ENCODE assay signal across 14 cellular contexts in genomic region chr9:133563286-133564213, GRCh38. TPM values are rescaled to one million over a fixed set of nuclear protein-coding genes. Genes with fewer than 3 reads are reported as not detected.
DNase-seq lines count a peak whose midpoint lies in the region; TF ChIP-seq lines count a peak whose summit lies in the region.
"Had no signal": no experiment of that assay in that cellular context is flagged by ENCODE, and none has a peak within 500 bp of the region (broad histone marks: within the 10 kb centered on the region; RNA-seq: fewer than 3 reads in every experiment).

No MANE protein-coding gene starts in this region.

- peaks cover 5% of the 10 kb centered on the region for H3F3A ChIP-seq in neural progenitor cell (ENCODE audit: low read depth)

- H3K27ac Mint-ChIP-seq in neural progenitor cell: peak overlapping the region; percentile 74
- H3K27ac Mint-ChIP-seq: activated T-cell treated with anti-CD3 and anti-CD28 coated beads, Interleukin-2, amount 50 U/mL, for 24 hours had no signal

- H3K79me2 ChIP-seq in neural progenitor cell (ENCODE audit: low read depth): no peaks in the 10 kb centered on the region

- H3K9me3 ChIP-seq in BLaER1: no peaks in the 10 kb centered on the region
- H3K9me3 ChIP-seq in neural progenitor cell (ENCODE audit: low read depth): no peaks in the 10 kb centered on the region

- H3K4me2 ChIP-seq in BLaER1 (peak overlapping the region; percentile 76), neural progenitor cell (no peak overlapping the region)

- H3K36me3 ChIP-seq in BLaER1 (no peaks in the 10 kb centered on the region), neural progenitor cell (no peaks in the 10 kb centered on the region)

- no peaks in the 10 kb centered on the region for H3K27me3 Mint-ChIP-seq in neural progenitor cell (ENCODE audit: insufficient read depth, low read depth)

- H3K9ac ChIP-seq in BLaER1 (no peak overlapping the region), neural progenitor cell (no peak overlapping the region)

- H3K27me3 ChIP-seq in BLaER1 (peaks cover 6% of the 10 kb centered on the region; the same call in 1 of the 2 replicates), neural progenitor cell (no peaks in the 10 kb centered on the region)

- TF ChIP-seq CTCF in fibroblast of pulmonary artery (IDR thresholded peaks at IDR 0.05; ENCODE audit: low read length, missing control alignments) (no peak), neural progenitor cell (IDR thresholded peaks at IDR 0.05) (no peak)

- no peak overlapping the region for H3K4me3 Mint-ChIP-seq in neural progenitor cell
- H3K4me3 Mint-ChIP-seq: activated T-cell treated with anti-CD3 and anti-CD28 coated beads, Interleukin-2, amount 50 U/mL, for 24 hours; neural crest cell had no signal

- H3K27ac ChIP-seq in BLaER1 (peak overlapping the region; percentile 46; the same call in 1 of the 2 replicates), neural progenitor cell (no peak overlapping the region)

- H3K9me3 Mint-ChIP-seq in neural progenitor cell: peaks cover 4% of the 10 kb centered on the region
- H3K9me3 Mint-ChIP-seq: activated T-cell treated with anti-CD3 and anti-CD28 coated beads, Interleukin-2, amount 50 U/mL, for 24 hours; neural crest cell had no signal

- H3K4me1 Mint-ChIP-seq in neural progenitor cell: peaks cover 43% of the 10 kb centered on the region

- peak; percentile 44 for DNase-seq in NAMALWA (ENCODE audit: low spot score)
- peak; percentile 44 for DNase-seq in fibroblast of pulmonary artery (ENCODE audit: low read depth)
- DNase-seq in neural progenitor cell (ENCODE audit: low spot score): no peak
- no peak for DNase-seq in KG1 (lab: John Stamatoyannopoulos, UW)
- DNase-seq in activated effector memory CD4-positive, alpha-beta T cell treated with anti-CD3 and anti-CD28 coated beads, Interleukin-2, amount 50 U/mL, for 16 hours: no peak
- no peak for DNase-seq in Kasumi-1 (lab: John Stamatoyannopoulos, UW)
- no peak for DNase-seq in MV-4-11 (lab: John Stamatoyannopoulos, UW)
- DNase-seq: activated T-cell treated with anti-CD3 and anti-CD28 coated beads, Interleukin-2, amount 50 U/mL, for 24 hours; central memory CD4-positive, alpha-beta T cell; NCI-H2107; stimulated activated CD4-positive, alpha-beta T cell treated with anti-CD3 and anti-CD28 coated beads, Interleukin-4, amount 100 ng/mL, for 4 hours had no signal

- H3K4me1 ChIP-seq in BLaER1: peaks cover 80% of the 10 kb centered on the region
- peaks cover 4% of the 10 kb centered on the region for H3K4me1 ChIP-seq in neural progenitor cell

- H4K20me1 ChIP-seq in BLaER1 (no peaks in the 10 kb centered on the region), neural progenitor cell (ENCODE audit: low read depth) (no peaks in the 10 kb centered on the region)

- H3K36me3 Mint-ChIP-seq in neural progenitor cell: no peaks in the 10 kb centered on the region

- H2AFZ ChIP-seq in neural progenitor cell (replicated peaks): no peak overlapping the region

- H3K4me3 ChIP-seq in BLaER1: no peak overlapping the region
- H3K4me3 ChIP-seq in fibroblast of pulmonary artery (replicated peaks; ENCODE audit: low read depth, low read length): no peak overlapping the region
- no peak overlapping the region for H3K4me3 ChIP-seq in neural progenitor cell

RNA-seq across cellular contexts. Expression of gene ADAMTSL2, which starts 29.0 kb away (rescaled TPM):
- 0.30 and 0.99 TPM in 2 replicates for total RNA-seq in neural progenitor cell (ENCODE audit: low replicate concordance)
- total RNA-seq: glomerular endothelial cell had no signal

RNA-seq across cellular contexts. Expression of gene MYMK, which starts 38.8 kb away (rescaled TPM):
- not detected in 2 replicates for total RNA-seq in neural progenitor cell (ENCODE audit: low replicate concordance)
- total RNA-seq: glomerular endothelial cell, neural crest cell had no signal

RNA-seq across cellular contexts. Expression of gene FAM163B, which starts 45.6 kb away (rescaled TPM):
- total RNA-seq in neural progenitor cell (ENCODE audit: low replicate concordance): 0.31 TPM in 1 of 2 replicates, not detected in the other
- total RNA-seq: glomerular endothelial cell, neural crest cell had no signal

Comparison
In these comparisons a context has a peak if more than half of its experiments do, and no peak if none do; other contexts are left out.
1. DNase-seq: peak in NAMALWA (single experiment) and fibroblast of pulmonary artery (single experiment); none in neural progenitor cell (single experiment), KG1 (single experiment), activated effector memory CD4-positive, alpha-beta T cell treated with anti-CD3 and anti-CD28 coated beads, Interleukin-2, amount 50 U/mL, for 16 hours (single experiment), Kasumi-1 (0 of 2) and MV-4-11 (single experiment).